In genomic region chr14:71362920-71363584, GRCh38 we compare ENCODE assay signal across 9 cellular contexts. TPM values are rescaled to one million over a fixed set of nuclear protein-coding genes. Genes with fewer than 3 reads are reported as not detected.
DNase-seq lines count a peak whose midpoint lies in the region; ATAC-seq and TF ChIP-seq lines count a peak whose summit lies in the region.
"Had no signal": no experiment of that assay in that cellular context is flagged by ENCODE, and none has a peak within 500 bp of the region (broad histone marks: within the 10 kb centered on the region; RNA-seq: fewer than 3 reads in every experiment).

No MANE protein-coding gene starts in this region.

- H3K36me3 ChIP-seq in A673 (ENCODE audit: insufficient read depth, low read length, poor library complexity, severe bottlenecking): no peaks in the 10 kb centered on the region
- H3K36me3 ChIP-seq in GM23248 (ENCODE audit: low read depth): no peaks in the 10 kb centered on the region
- no peaks in the 10 kb centered on the region for H3K36me3 ChIP-seq in WERI-Rb-1
- no peaks in the 10 kb centered on the region for H3K36me3 ChIP-seq in psoas muscle (ENCODE audit: insufficient read depth in 1 of 2, low read depth in 1 of 2)
- H3K36me3 ChIP-seq in neuronal stem cell (replicated peaks in 1 of 2; ENCODE audit: control insufficient read depth in 2 of 2, insufficient read depth in 2 of 2, low read length in 2 of 2): no peaks in the 10 kb centered on the region
- H3K36me3 ChIP-seq: ovary had no signal

- BruUV-seq in A673 (replicated peaks; lab: Mats Ljungman, UMichigan): no TSS peak

- H3K4me1 ChIP-seq in A673 (ENCODE audit: insufficient read depth, low read length, poor library complexity, severe bottlenecking) (peaks cover 44% of the 10 kb centered on the region), GM23248 (ENCODE audit: insufficient read depth) (peaks cover 40% of the 10 kb centered on the region), psoas muscle (no peaks in the 10 kb centered on the region), neuronal stem cell (ENCODE audit: control insufficient read depth in 2 of 2, insufficient read depth in 1 of 2, low read depth in 1 of 2, low read length in 2 of 2) (no peaks in the 10 kb centered on the region)

- in situ Hi-C loops in GM23248 (cut with MboI): no loop called here

- H3K27ac ChIP-seq in A673 (ENCODE audit: low read depth, low read length, poor library complexity, severe bottlenecking) (peak overlapping the region; percentile 61), GM23248 (peak overlapping the region; percentile 61), WERI-Rb-1 (peak overlapping the region; percentile 77), psoas muscle (no peak overlapping the region), neuronal stem cell (replicated peaks; ENCODE audit: low read length) (no peak overlapping the region)

- H3K4me3 ChIP-seq in A673 (ENCODE audit: low read depth, low read length, poor library complexity, severe bottlenecking) (no peak overlapping the region), GM23248 (peak overlapping the region; percentile 8; the same call in 1 of the 2 replicates), WERI-Rb-1 (ENCODE audit: low read depth, low read length) (peak overlapping the region; percentile 20), psoas muscle (no peak overlapping the region), neuronal stem cell (ENCODE audit: low read length in 2 of 2) (no peak overlapping the region)
- H3K4me3 ChIP-seq: ovary had no signal

- peak overlapping the region; percentile 31 for H3K4me2 ChIP-seq in GM23248 (ENCODE audit: unreplicated experiment)
- H3K4me2 ChIP-seq in neuronal stem cell (ENCODE audit: insufficient read depth, low read length, poor library complexity, severe bottlenecking): no peak overlapping the region

- ATAC-seq in left lobe of liver (peak; percentile 31), psoas muscle (no peak), GM19455 (IDR thresholded peaks at IDR 0.05; ENCODE audit: unreplicated experiment) (no peak)

- H2BK120ac ChIP-seq in neuronal stem cell (ENCODE audit: low read depth, low read length): no peak overlapping the region

- no peak overlapping the region for H3K18ac ChIP-seq in neuronal stem cell (ENCODE audit: low read length)

- WGBS in GM23248 (ENCODE audit: low coverage in 1 of 2, low lambda C conversion rate in 2 of 2, missing lambda C conversion rate in 2 of 2), 2 experiments: 66 to 70% methylated on average over 3 of the region's 3 CpGs
- WGBS in psoas muscle, 3 donors: 61 to 65% (median 64%) methylated on average over 3 of the region's 3 CpGs
- no CpG with 5 or more reads among the region's 3 CpGs for WGBS in neuronal stem cell (ENCODE audit: extremely low coverage in 2 of 2, insufficient read length in 2 of 2, insufficient replicate concordance in 1 of 2), 2 donors

- H4K91ac ChIP-seq in neuronal stem cell (ENCODE audit: low read depth, low read length, poor library complexity): no peak overlapping the region

- POLR2A ChIA-PET in A673 (lab: Charles Lee; ENCODE audit: low non-redundant PET): no interaction called here

- no peak overlapping the region for H4K8ac ChIP-seq in neuronal stem cell (ENCODE audit: low read depth, low read length)

- no peaks in the 10 kb centered on the region for H3K9me2 ChIP-seq in GM23248 (ENCODE audit: insufficient read depth)

- H3K9ac ChIP-seq in GM23248 (peak overlapping the region; percentile 47; the same call in 1 of the 2 replicates), neuronal stem cell (ENCODE audit: low read depth, low read length, poor library complexity) (no peak overlapping the region)

- H2BK5ac ChIP-seq in neuronal stem cell (ENCODE audit: low read length): no peak overlapping the region

- H3K14ac ChIP-seq in neuronal stem cell (ENCODE audit: low read length): no peak overlapping the region

- H2BK12ac ChIP-seq in neuronal stem cell (ENCODE audit: low read length): no peak overlapping the region

- H3K27me3 ChIP-seq in A673 (replicated peaks; ENCODE audit: insufficient read depth, low read depth, low read length, poor library complexity): no peaks in the 10 kb centered on the region
- no peaks in the 10 kb centered on the region for H3K27me3 ChIP-seq in GM23248 (replicated peaks; ENCODE audit: insufficient read depth)
- H3K27me3 ChIP-seq in WERI-Rb-1 (ENCODE audit: insufficient read depth, low read depth, severe bottlenecking): no peaks in the 10 kb centered on the region
- no peaks in the 10 kb centered on the region for H3K27me3 ChIP-seq in psoas muscle (ENCODE audit: insufficient read depth in 3 of 3, low read length in 2 of 3)
- H3K27me3 ChIP-seq in neuronal stem cell (ENCODE audit: control insufficient read depth in 3 of 3, insufficient read depth in 3 of 3, low read depth in 1 of 3, low read length in 3 of 3): no peaks in the 10 kb centered on the region
- H3K27me3 ChIP-seq: ovary had no signal

- CTCF ChIA-PET in A673 (lab: Charles Lee): no interaction called here

- DNase-seq in A673 (ENCODE audit: low spot score): no peak
- DNase-seq in GM23248: peak; percentile 78
- DNase-seq in WERI-Rb-1: peak; percentile 43
- DNase-seq in left lobe of liver (ENCODE audit: low spot score): no peak
- no peak for DNase-seq in A172 (ENCODE audit: low spot score)
- DNase-seq in psoas muscle: no peak
- DNase-seq in neuronal stem cell (ENCODE audit: low spot score): no peak
- DNase-seq: ovary had no signal

- TF ChIP-seq CTCF in A673 (conservative IDR thresholded peaks at IDR 0.05; ENCODE audit: low read depth, low read length): no peak
- no peak for TF ChIP-seq CTCF in WERI-Rb-1 (IDR thresholded peaks at IDR 0.05; ENCODE audit: low read depth, low read length)
- no peak for TF ChIP-seq CTCF in psoas muscle (IDR thresholded peaks at IDR 0.05)

- H3K23ac ChIP-seq in neuronal stem cell (ENCODE audit: low read depth, low read length, poor library complexity): no peak overlapping the region

- H4K20me1 ChIP-seq in GM23248 (ENCODE audit: insufficient read depth): no peaks in the 10 kb centered on the region

- H3K9me3 ChIP-seq in A673 (ENCODE audit: low read depth, low read length, poor library complexity, severe bottlenecking) (no peaks in the 10 kb centered on the region), GM23248 (ENCODE audit: low read depth) (no peaks in the 10 kb centered on the region), WERI-Rb-1 (ENCODE audit: severe bottlenecking) (no peaks in the 10 kb centered on the region), psoas muscle (no peaks in the 10 kb centered on the region), neuronal stem cell (replicated peaks in 1 of 2; ENCODE audit: control insufficient read depth in 2 of 2, insufficient read depth in 1 of 2, low read depth in 1 of 2, low read length in 2 of 2) (no peaks in the 10 kb centered on the region)
- H3K9me3 ChIP-seq: ovary had no signal

- peaks cover 33% of the 10 kb centered on the region; the same call in 1 of the 2 replicates for H3F3A ChIP-seq in GM23248 (ENCODE audit: insufficient read depth)

- H3K4ac ChIP-seq in neuronal stem cell (ENCODE audit: low read length): no peak overlapping the region

- H2BK15ac ChIP-seq in neuronal stem cell (ENCODE audit: low read length): no peak overlapping the region

- intact Hi-C loops in A673 (cut with micrococcal nuclease; ENCODE audit: unreplicated experiment) (no loop called here), psoas muscle (cut with DNase I) (no loop called here)

- H3K79me1 ChIP-seq in neuronal stem cell (ENCODE audit: low read depth, low read length): peaks cover 6% of the 10 kb centered on the region

- H2AFZ ChIP-seq in GM23248: no peak overlapping the region
- H2AFZ ChIP-seq in neuronal stem cell (ENCODE audit: low read length): no peak overlapping the region

- H3K79me2 ChIP-seq in GM23248 (ENCODE audit: insufficient read depth): peaks cover 99% of the 10 kb centered on the region

- H2AK5ac ChIP-seq in neuronal stem cell (ENCODE audit: low read depth, low read length): no peak overlapping the region

RNA-seq across cellular contexts. Expression of gene SIPA1L1, which starts 42.8 kb away (rescaled TPM):
- total RNA-seq in A673 (2021) (81.0 and 84.2 TPM in 2 replicates), left lobe of liver (26.5 TPM), psoas muscle (1 to 10 TPM; 3.1 to 3.9 (median 3.5) TPM)
- 56.3 and 69.3 TPM in 2 replicates for total RNA-seq in GM23248 (2014; rRNA removed; shearing (Covaris generic))
- polyA plus RNA-seq in GM23248 (2016; fragmentation: Nextera tagmentation; extraction: Ambion mirVana) (63.7 and 67.0 TPM in 2 replicates), psoas muscle (1 to 10 TPM in 2 of 3 donors, under 1 TPM in 1; 0.87 to 1.8 (median 1.5) TPM)
- 3.7 and 4.9 TPM in 2 replicates for total RNA-seq in A172 (2014; rRNA removed; shearing (Covaris generic))
- polyA plus RNA-seq in neuronal stem cell (2013, experiment 1 of 2): 27.7 TPM
- polyA plus RNA-seq in neuronal stem cell (2013, experiment 2 of 2): 27.2 TPM

Comparison
In these comparisons a context has a peak if more than half of its experiments do, and no peak if none do; other contexts are left out.
1. DNase-seq: peak in GM23248 (single experiment) and WERI-Rb-1 (single experiment); none in A673 (single experiment), left lobe of liver (single experiment), A172 (single experiment), psoas muscle (0 of 2) and neuronal stem cell (single experiment).
2. H3K27ac ChIP-seq: peak in A673 (single experiment), GM23248 (single experiment) and WERI-Rb-1 (single experiment); none in psoas muscle (single experiment) and neuronal stem cell (single experiment).
3. H3K4me3 ChIP-seq: peak in GM23248 (single experiment) and WERI-Rb-1 (single experiment); none in A673 (single experiment), psoas muscle (single experiment) and neuronal stem cell (0 of 2).